Comparison of ENCODE assay signal across 1 cellular context in genomic region chr21:37085726-37086125, GRCh38.
TF ChIP-seq lines count a peak whose summit lies in the region.

No MANE protein-coding gene starts in this region.

TF ChIP-seq in K562, 482 proteins besides CTCF, POLR2A, EP300 and RAD21 (continued from another document):
- TF ChIP-seq ZNF449 (CRISPR knock-in tag; IDR thresholded peaks at IDR 0.05) (no peak), HLTF (IDR thresholded peaks at IDR 0.05) (0 out of 2 replicates have a peak, but pooled peaks have one; percentile 63), CC2D1A (IDR thresholded peaks at IDR 0.05) (0 out of 2 replicates have a peak, but pooled peaks have one; percentile 50), LCOR (CRISPR knock-in tag; IDR thresholded peaks at IDR 0.05) (no peak), NFYB (IDR thresholded peaks at IDR 0.05; ENCODE audit: extremely low read depth, insufficient read length) (no peak), TRIM24 (IDR thresholded peaks at IDR 0.05) (peak in 1 of 2 experiments; percentile 40; a peak in 1 of 4 replicates), ARID1B (IDR thresholded peaks at IDR 0.05) (peak; percentile 94), BRCA1 (IDR thresholded peaks at IDR 0.05) (no peak), BRCA1 (CRISPR knock-in tag; IDR thresholded peaks at IDR 0.05) (no peak), TEAD4 (IDR thresholded peaks at IDR 0.05; ENCODE audit: low read length) (peak; percentile 90), TEAD4 (CRISPR knock-in tag; IDR thresholded peaks at IDR 0.05; ENCODE audit: borderline replicate concordance) (no peak), RFX1 (IDR thresholded peaks at IDR 0.05) (peak; percentile 78), HSF4 (CRISPR knock-in tag; IDR thresholded peaks at IDR 0.05; ENCODE audit: borderline replicate concordance) (no peak), ZNF347 (CRISPR knock-in tag; IDR thresholded peaks at IDR 0.05; ENCODE audit: low read depth) (no peak), SOX6 (IDR thresholded peaks at IDR 0.05) (peak; percentile 76), ARNT (IDR thresholded peaks at IDR 0.05) (no peak), SIN3B (IDR thresholded peaks at IDR 0.05; ENCODE audit: low read depth) (no peak), RBM14 (IDR thresholded peaks at IDR 0.05; ENCODE audit: borderline replicate concordance, insufficient read depth, low read depth, low read length) (no peak), DDX20 (tag; IDR thresholded peaks at IDR 0.05; ENCODE audit: low read depth) (no peak), HMGN3 (IDR thresholded peaks at IDR 0.05; ENCODE audit: borderline replicate concordance, extremely low read depth, insufficient read length, low read depth, low read length) (no peak), GABPA (tag; conservative IDR thresholded peaks at IDR 0.05; ENCODE audit: low read depth) (no peak), ZNF124 (CRISPR knock-in tag; IDR thresholded peaks at IDR 0.05) (no peak), CCNT2 (IDR thresholded peaks at IDR 0.05; ENCODE audit: borderline replicate concordance, extremely low read depth, insufficient read length, low read depth, low read length) (peak; percentile 68), ZEB2 (IDR thresholded peaks at IDR 0.05) (0 out of 2 replicates have a peak, but pooled peaks have one; percentile 15), ADNP (tag; IDR thresholded peaks at IDR 0.05) (no peak), MEF2A (IDR thresholded peaks at IDR 0.05; ENCODE audit: control insufficient read depth, low read depth, low read length) (no peak), CEBPG (CRISPR knock-in tag; IDR thresholded peaks at IDR 0.05) (no peak), CEBPG (tag; conservative IDR thresholded peaks at IDR 0.05 in 1 of 2, IDR thresholded peaks at IDR 0.05 in 1 of 2) (no peak), ZNF639 (CRISPR knock-in tag; conservative IDR thresholded peaks at IDR 0.05 in 1 of 2, IDR thresholded peaks at IDR 0.05 in 1 of 2) (no peak), CBFA2T2 (conservative IDR thresholded peaks at IDR 0.05) (peak; percentile 71), FOXM1 (IDR thresholded peaks at IDR 0.05; ENCODE audit: low read depth) (peak; percentile 59), FOXM1 (CRISPR knock-in tag; IDR thresholded peaks at IDR 0.05; ENCODE audit: low read depth) (no peak), POLR2AphosphoS2 (IDR thresholded peaks at IDR 0.05; ENCODE audit: low read length) (no peak), PBX2 (CRISPR knock-in tag; IDR thresholded peaks at IDR 0.05; ENCODE audit: low read depth) (no peak), PBX2 (tag; conservative IDR thresholded peaks at IDR 0.05; ENCODE audit: low read depth) (peak; percentile 86), BRD4 (IDR thresholded peaks at IDR 0.05) (no peak), FOXA3 (CRISPR knock-in tag; conservative IDR thresholded peaks at IDR 0.05 in 1 of 2, IDR thresholded peaks at IDR 0.05 in 1 of 2) (no peak), ZNF175 (CRISPR knock-in tag; IDR thresholded peaks at IDR 0.05; ENCODE audit: low read depth) (no peak), CTBP1 (IDR thresholded peaks at IDR 0.05; ENCODE audit: borderline replicate concordance) (peak; percentile 20; the same call in 1 of the 2 replicates), ZNF23 (CRISPR knock-in tag; IDR thresholded peaks at IDR 0.05) (no peak), ZNF274 (IDR thresholded peaks at IDR 0.05; ENCODE audit: borderline replicate concordance, low read depth, low read length) (no peak), ZNF551 (CRISPR knock-in tag; IDR thresholded peaks at IDR 0.05) (no peak), SMARCC2 (IDR thresholded peaks at IDR 0.05; ENCODE audit: low read depth) (no peak), CBFA2T3 (IDR thresholded peaks at IDR 0.05) (peak; percentile 88), BCOR (IDR thresholded peaks at IDR 0.05) (0 out of 2 replicates have a peak, but pooled peaks have one; percentile 40), EHMT2 (IDR thresholded peaks at IDR 0.05) (peak; percentile 50; the same call in 1 of the 2 replicates), SNIP1 (IDR thresholded peaks at IDR 0.05; ENCODE audit: low read depth) (no peak), TCF7 (IDR thresholded peaks at IDR 0.05; ENCODE audit: borderline replicate concordance) (no peak), KDM4B (IDR thresholded peaks at IDR 0.05; ENCODE audit: borderline replicate concordance in 2 of 2, low read depth in 1 of 2) (no peak), ETV1 (tag; conservative IDR thresholded peaks at IDR 0.05; ENCODE audit: low read depth) (no peak), NONO (IDR thresholded peaks at IDR 0.05; ENCODE audit: low read depth in 2 of 2, low read length in 1 of 2) (no peak), STAT5A (IDR thresholded peaks at IDR 0.05; ENCODE audit: borderline replicate concordance, low read length) (peak; percentile 45), ZNF584 (CRISPR knock-in tag; IDR thresholded peaks at IDR 0.05; ENCODE audit: low read depth) (peak; percentile 58; the same call in 1 of the 2 replicates), ZNF165 (CRISPR knock-in tag; IDR thresholded peaks at IDR 0.05; ENCODE audit: borderline replicate concordance) (no peak), RUNX1 (IDR thresholded peaks at IDR 0.05; ENCODE audit: low read depth) (no peak), HNRNPH1 (optimal IDR thresholded peaks at IDR 0.05; ENCODE audit: low read depth, low read length) (no peak), RBM34 (IDR thresholded peaks at IDR 0.05; ENCODE audit: borderline replicate concordance, insufficient read depth, low read length) (no peak), NBN (IDR thresholded peaks at IDR 0.05; ENCODE audit: low read depth) (0 out of 2 replicates have a peak, but pooled peaks have one; percentile 41), TAL1 (IDR thresholded peaks at IDR 0.05) (peak; percentile 87), ZC3H4 (CRISPR knock-in tag; IDR thresholded peaks at IDR 0.05; ENCODE audit: borderline replicate concordance) (no peak), KLF16 (IDR thresholded peaks at IDR 0.05) (peak; percentile 50), SIN3A (IDR thresholded peaks at IDR 0.05; ENCODE audit: borderline replicate concordance in 2 of 2, control insufficient read depth in 1 of 2, low read depth in 2 of 2, low read length in 2 of 2) (no peak), SFPQ (IDR thresholded peaks at IDR 0.05; ENCODE audit: low read depth, low read length) (no peak), CEBPB (tag; IDR thresholded peaks at IDR 0.05) (no peak), GTF2E2 (tag; IDR thresholded peaks at IDR 0.05) (no peak), COPS2 (conservative IDR thresholded peaks at IDR 0.05) (no peak), GATA2 (CRISPR knock-in tag; IDR thresholded peaks at IDR 0.05) (peak; percentile 62), ZKSCAN8 (CRISPR knock-in tag; IDR thresholded peaks at IDR 0.05) (0 out of 2 replicates have a peak, but pooled peaks have one; percentile 36), FOSL1 (tag; conservative IDR thresholded peaks at IDR 0.05) (no peak), MTA2 (IDR thresholded peaks at IDR 0.05; ENCODE audit: low read depth) (peak; percentile 85)
- TF ChIP-seq, protein P1, sequence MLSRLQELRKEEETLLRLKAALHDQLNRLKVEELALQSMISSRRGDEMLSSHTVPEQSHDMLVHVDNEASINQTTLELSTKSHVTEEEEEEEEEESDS (CRISPR knock-in tag; IDR thresholded peaks at IDR 0.05) = no peak
- TF ChIP-seq, protein P2, sequence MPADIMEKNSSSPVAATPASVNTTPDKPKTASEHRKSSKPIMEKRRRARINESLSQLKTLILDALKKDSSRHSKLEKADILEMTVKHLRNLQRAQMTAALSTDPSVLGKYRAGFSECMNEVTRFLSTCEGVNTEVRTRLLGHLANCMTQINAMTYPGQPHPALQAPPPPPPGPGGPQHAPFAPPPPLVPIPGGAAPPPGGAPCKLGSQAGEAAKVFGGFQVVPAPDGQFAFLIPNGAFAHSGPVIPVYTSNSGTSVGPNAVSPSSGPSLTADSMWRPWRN (IDR thresholded peaks at IDR 0.05; ENCODE audit: low read depth) = no peak
- TF ChIP-seq, protein P3, sequence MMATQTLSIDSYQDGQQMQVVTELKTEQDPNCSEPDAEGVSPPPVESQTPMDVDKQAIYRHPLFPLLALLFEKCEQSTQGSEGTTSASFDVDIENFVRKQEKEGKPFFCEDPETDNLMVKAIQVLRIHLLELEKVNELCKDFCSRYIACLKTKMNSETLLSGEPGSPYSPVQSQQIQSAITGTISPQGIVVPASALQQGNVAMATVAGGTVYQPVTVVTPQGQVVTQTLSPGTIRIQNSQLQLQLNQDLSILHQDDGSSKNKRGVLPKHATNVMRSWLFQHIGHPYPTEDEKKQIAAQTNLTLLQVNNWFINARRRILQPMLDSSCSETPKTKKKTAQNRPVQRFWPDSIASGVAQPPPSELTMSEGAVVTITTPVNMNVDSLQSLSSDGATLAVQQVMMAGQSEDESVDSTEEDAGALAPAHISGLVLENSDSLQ (IDR thresholded peaks at IDR 0.05) = peak; percentile 80
